In genomic region chr10:82308641-82309040, GRCh38 we compare ENCODE assay signal across 20 cellular contexts.
"Had no signal": no experiment of that assay in that cellular context is flagged by ENCODE, and none has a peak within 500 bp of the region (broad histone marks: within the 10 kb centered on the region; RNA-seq: fewer than 3 reads in every experiment).

No MANE protein-coding gene starts in this region.

- H3K27ac ChIP-seq: brain microvascular endothelial cell, cardiac muscle cell, VCaP had no signal

- H3K27me3 ChIP-seq: brain microvascular endothelial cell, cardiac muscle cell had no signal

- H3K36me3 ChIP-seq: brain microvascular endothelial cell, cardiac muscle cell had no signal

- H3K4me3 ChIP-seq: cardiac muscle cell had no signal

- DNase-seq: activated CD4-positive, alpha-beta memory T cell treated with anti-CD3 and anti-CD28 coated beads, Interleukin-2, amount 10 ng/mL, durations not matched to agents 7 days and 5 days; activated CD4-positive, alpha-beta T cell treated with anti-CD3 and anti-CD28 coated beads, Interleukin-2, amount 50 U/mL, for 1 hour; activated CD4-positive, CD25-positive, alpha-beta regulatory T cell; activated CD8-positive, alpha-beta memory T cell treated with anti-CD3 and anti-CD28 coated beads, Interleukin-2, amount 50 U/mL, for 48 hours; activated naive CD4-positive, alpha-beta T cell; activated T-cell treated with anti-CD3 and anti-CD28 coated beads, Interleukin-2, amount 50 U/mL, for 1 hour; brain microvascular endothelial cell; cerebellar nuclear complex; NCI-H1105 treated with DMSO at 0.1 percent for 48 hours; NCI-H1436 treated with DMSO at 0.1 percent for 48 hours; NCI-H187; NCI-H2081; NCI-H510A treated with DMSO at 0.1 percent for 48 hours; NCI-H69; PC-3; SHP77 treated with DMSO at 0.1 percent for 48 hours; T-helper 17 cell; T-helper 9 cell had no signal

- ATAC-seq: PC-3, T-helper 17 cell had no signal
